9 cellular contexts compared by ENCODE assay signal in genomic region chr6:27494987-27495385, GRCh38. TPM values are rescaled to one million over a fixed set of nuclear protein-coding genes. Genes with fewer than 3 reads are reported as not detected.
DNase-seq lines count a peak whose midpoint lies in the region; ATAC-seq and TF ChIP-seq lines count a peak whose summit lies in the region.
"Had no signal": no experiment of that assay in that cellular context is flagged by ENCODE, and none has a peak within 500 bp of the region (broad histone marks: within the 10 kb centered on the region; RNA-seq: fewer than 3 reads in every experiment).

No MANE protein-coding gene starts in this region.

- H3K4me3 ChIP-seq in GM08714 (ENCODE audit: low read length) (peak overlapping the region; percentile 64), RWPE2 (ENCODE audit: severe bottlenecking) (peak overlapping the region; percentile 56), esophagus (ENCODE audit: low read depth in 1 of 2, low read length in 2 of 2) (peak overlapping the region; percentile 0 to 35), prostate gland (peak overlapping the region; percentile 6 to 23)

- DNase-seq in RWPE2 (ENCODE audit: low spot score) (no peak), prostate gland (ENCODE audit: low spot score) (no peak), Ammon's horn (ENCODE audit: low spot score) (no peak), NCI-H2227 (lab: John Stamatoyannopoulos, UW; ENCODE audit: unreplicated experiment) (no peak), NCI-H82 (lab: John Stamatoyannopoulos, UW) (no peak)
- DNase-seq: NCI-H1417 had no signal

- 14 to 22% methylated on average over 7 of the region's 7 CpGs for WGBS in esophagus, 2 donors
- 8% methylated on average over 7 of the region's 7 CpGs for WGBS in prostate gland

- H3K9me3 ChIP-seq in RWPE2 (ENCODE audit: severe bottlenecking) = no peaks in the 10 kb centered on the region
- H3K9me3 ChIP-seq in esophagus (ENCODE audit: control insufficient read depth in 2 of 2, insufficient read depth in 1 of 2, low read depth in 1 of 2, low read length in 1 of 2) = no peaks in the 10 kb centered on the region
- no peaks in the 10 kb centered on the region for H3K9me3 ChIP-seq in prostate gland

- H3K27ac ChIP-seq in RWPE2 (ENCODE audit: poor library complexity, severe bottlenecking) = peak overlapping the region; percentile 8
- no peak overlapping the region for H3K27ac ChIP-seq in esophagus (ENCODE audit: low read depth in 2 of 2, low read length in 1 of 2)
- no peak overlapping the region for H3K27ac ChIP-seq in prostate gland

- H3K27me3 ChIP-seq in RWPE2 (ENCODE audit: insufficient read depth, poor library complexity, severe bottlenecking) = no peaks in the 10 kb centered on the region
- peaks cover 0 to 5% of the 10 kb centered on the region in 2 donors for H3K27me3 ChIP-seq in esophagus (ENCODE audit: control insufficient read depth in 1 of 2, insufficient read depth in 2 of 2, low read length in 2 of 2)
- H3K27me3 ChIP-seq in prostate gland (replicated peaks; ENCODE audit: insufficient read depth) = peaks cover 7% of the 10 kb centered on the region

- peak; percentile 17; the same call in 1 of the 3 replicates for ATAC-seq in RWPE2 (ENCODE audit: low read depth)
- no peak for ATAC-seq in HG03135 (IDR thresholded peaks at IDR 0.05; ENCODE audit: unreplicated experiment)

- TF ChIP-seq POLR2A in prostate gland (IDR thresholded peaks at IDR 0.05) = no peak

- TF ChIP-seq CTCF in RWPE2 (IDR thresholded peaks at IDR 0.05; ENCODE audit: poor library complexity, severe bottlenecking) = no peak
- no peak for TF ChIP-seq CTCF in prostate gland (IDR thresholded peaks at IDR 0.05)

- H3K36me3 ChIP-seq in RWPE2 (ENCODE audit: low read depth) (no peaks in the 10 kb centered on the region), esophagus (ENCODE audit: control insufficient read depth in 2 of 2, insufficient read depth in 2 of 2, low read length in 1 of 2) (no peaks in the 10 kb centered on the region), prostate gland (no peaks in the 10 kb centered on the region)

- intact Hi-C loops in prostate gland (cut with DNase I) = no loop called here

- H3K4me1 ChIP-seq in RWPE2 (ENCODE audit: insufficient read depth, poor library complexity, severe bottlenecking) = no peaks in the 10 kb centered on the region
- H3K4me1 ChIP-seq in esophagus (ENCODE audit: control insufficient read depth in 2 of 2, insufficient read depth in 2 of 2, low read length in 1 of 2) = peaks cover 0 to 3% of the 10 kb centered on the region in 2 donors
- no peaks in the 10 kb centered on the region for H3K4me1 ChIP-seq in prostate gland (replicated peaks)

RNA-seq across cellular contexts. Expression of gene ZNF184, which starts 22.1 kb away (rescaled TPM):
- polyA plus RNA-seq in esophagus = 1 to 10 TPM; 1.3 to 1.6 TPM
- total RNA-seq in prostate gland = 1 to 10 TPM; 6.2 to 8.2 TPM
